21 cellular contexts compared by ENCODE assay signal in genomic region chr1:3461238-3461933, GRCh38. TPM values are rescaled to one million over a fixed set of nuclear protein-coding genes. Genes with fewer than 3 reads are reported as not detected.
DNase-seq lines count a peak whose midpoint lies in the region; ATAC-seq and TF ChIP-seq lines count a peak whose summit lies in the region.
"Had no signal": no experiment of that assay in that cellular context is flagged by ENCODE, and none has a peak within 500 bp of the region (broad histone marks: within the 10 kb centered on the region; RNA-seq: fewer than 3 reads in every experiment).

No MANE protein-coding gene starts in this region.

- TF ChIP-seq CTCF in PC-9 (conservative IDR thresholded peaks at IDR 0.05), result no peak
- no peak for TF ChIP-seq CTCF in colonic mucosa (IDR thresholded peaks at IDR 0.05)
- TF ChIP-seq CTCF in psoas muscle (IDR thresholded peaks at IDR 0.05), result no peak
- no peak for TF ChIP-seq CTCF in tibial artery (IDR thresholded peaks at IDR 0.05)

- peak overlapping the region; percentile 13 to 16 for H3K4ac ChIP-seq in mesenchymal stem cell (ENCODE audit: low read depth in 1 of 2, low read length in 2 of 2)

- H4K20me1 ChIP-seq in PC-9 (ENCODE audit: insufficient read depth), result peaks cover 13% of the 10 kb centered on the region; the same call in 1 of the 2 replicates

- no peak overlapping the region for H2BK5ac ChIP-seq in mesenchymal stem cell (ENCODE audit: low read depth, low read length, poor library complexity, severe bottlenecking)

- ATAC-seq in psoas muscle (no peak), GM18868 (IDR thresholded peaks at IDR 0.05; ENCODE audit: unreplicated experiment) (no peak), GM21360 (IDR thresholded peaks at IDR 0.05; ENCODE audit: unreplicated experiment) (no peak)
- ATAC-seq: naive thymus-derived CD4-positive, alpha-beta T cell had no signal

- H3K9me2 ChIP-seq in PC-9 (ENCODE audit: insufficient read depth), result no peaks in the 10 kb centered on the region

- H3K27ac ChIP-seq in PC-9 (no peak overlapping the region), colonic mucosa (peak overlapping the region; percentile 91), mesenchymal stem cell (ENCODE audit: low read length, poor library complexity, severe bottlenecking) (no peak overlapping the region), psoas muscle (no peak overlapping the region), tibial artery (no peak overlapping the region)

- no TSS peak for BruUV-seq in PC-9 (replicated peaks; lab: Mats Ljungman, UMichigan)

- H3K79me2 ChIP-seq in PC-9 (ENCODE audit: low read depth), result no peaks in the 10 kb centered on the region

- no peaks in the 10 kb centered on the region for H3K27me3 ChIP-seq in PC-9 (ENCODE audit: insufficient read depth, low read depth)
- no peaks in the 10 kb centered on the region for H3K27me3 ChIP-seq in colonic mucosa
- peaks cover 12 to 90% of the 10 kb centered on the region in 2 experiments for H3K27me3 ChIP-seq in mesenchymal stem cell (ENCODE audit: control insufficient read depth in 1 of 2, insufficient read depth in 1 of 2, low read length in 2 of 2)
- H3K27me3 ChIP-seq in psoas muscle (ENCODE audit: insufficient read depth in 3 of 3, low read length in 2 of 3), result no peaks in the 10 kb centered on the region
- peaks cover 0 to 10% of the 10 kb centered on the region in 2 donors for H3K27me3 ChIP-seq in tibial artery

- peaks cover 20% of the 10 kb centered on the region; the same call in 1 of the 2 replicates for H3F3A ChIP-seq in PC-9 (ENCODE audit: insufficient read depth, low read depth)

- H3K4me1 ChIP-seq in PC-9 (replicated peaks; ENCODE audit: insufficient read depth) (peaks cover 14% of the 10 kb centered on the region), colonic mucosa (peaks cover 29% of the 10 kb centered on the region), mesenchymal stem cell (ENCODE audit: control insufficient read depth, insufficient read depth, low read depth, low read length) (peaks cover 32% of the 10 kb centered on the region), psoas muscle (peaks cover 35% of the 10 kb centered on the region), tibial artery (peaks cover 0 to 26% (median 12%) of the 10 kb centered on the region in 4 donors)

- no peak overlapping the region for H3K23ac ChIP-seq in mesenchymal stem cell (ENCODE audit: low read length in 2 of 2)

- no peak overlapping the region for H4K8ac ChIP-seq in mesenchymal stem cell (ENCODE audit: low read length)

- intact Hi-C loops in PC-9 (cut with micrococcal nuclease; ENCODE audit: unreplicated experiment) (loop anchor here (2.0 to 5.0 kb wide), 2 partner anchors 21 to 81 kb away; no protein-coding TSS in a partner anchor), colonic mucosa (cut with DNase I) (no loop called here), psoas muscle (cut with DNase I) (no loop called here), tibial artery (cut with DNase I; ENCODE audit: low total_unique reads) (no loop called here)

- H2AK5ac ChIP-seq in mesenchymal stem cell (ENCODE audit: low read length, severe bottlenecking), result no peak overlapping the region

- whole genome bisulfite sequencing in mesenchymal stem cell, result 94% methylated on average over 30 of the region's 30 CpGs
- whole genome bisulfite sequencing in psoas muscle, 3 donors, result 93 to 95% (median 95%) methylated on average over 30 of the region's 30 CpGs

- peak overlapping the region; percentile 55 for H4K91ac ChIP-seq in mesenchymal stem cell (ENCODE audit: low read length)

- H3K9ac ChIP-seq in colonic mucosa (ENCODE audit: low read depth in 2 of 2, low read length in 2 of 2) (peak overlapping the region in 1 of 2 donors; percentile 91), mesenchymal stem cell (ENCODE audit: low read length) (no peak overlapping the region)

- H3K36me3 ChIP-seq in PC-9 (ENCODE audit: low read depth) (no peaks in the 10 kb centered on the region), colonic mucosa (no peaks in the 10 kb centered on the region), mesenchymal stem cell (ENCODE audit: control insufficient read depth in 1 of 2, insufficient read depth in 2 of 2, low read depth in 1 of 2, low read length in 2 of 2) (no peaks in the 10 kb centered on the region), psoas muscle (ENCODE audit: insufficient read depth in 1 of 2, low read depth in 1 of 2) (no peaks in the 10 kb centered on the region), tibial artery (no peaks in the 10 kb centered on the region)

- DNase-seq in PC-9, result no peak
- DNase-seq in colonic mucosa, result no peak
- no peak for DNase-seq in mesenchymal stem cell
- peak; percentile 5 to 42 for DNase-seq in psoas muscle
- DNase-seq in tibial artery, result no peak
- no peak for DNase-seq in amniotic stem cell (lab: John Stamatoyannopoulos, UW)
- DNase-seq: activated CD4-positive, alpha-beta memory T cell treated with anti-CD3 and anti-CD28 coated beads, Interleukin-2, amount 10 ng/mL, durations not matched to agents 7 days and 5 days; activated gamma-delta T cell treated with Interleukin-2 at 50 U/mL for 16 hours; activated T-cell treated with anti-CD3 and anti-CD28 coated beads for 4 hours; central memory CD4-positive, alpha-beta T cell; DMS 273 treated with DMSO at 0.1 percent for 48 hours; erythroblast; foreskin fibroblast; Karpas-422; MV-4-11; naive thymus-derived CD4-positive, alpha-beta T cell; NCI-H1694 treated with DMSO at 0.1 percent for 48 hours; stimulated activated CD4-positive, alpha-beta T cell treated with anti-CD3 and anti-CD28 coated beads, Interleukin-1b, Interleukin-23, amount 100 ng/mL, for 48 hours; T-helper 9 cell had no signal

- H3K14ac ChIP-seq in mesenchymal stem cell (ENCODE audit: low read length in 2 of 2), result peak overlapping the region in 1 of 2 experiments; percentile 7

- no peak overlapping the region for H2BK120ac ChIP-seq in mesenchymal stem cell (ENCODE audit: low read depth, low read length)

- H2AFZ ChIP-seq in PC-9, result no peak overlapping the region
- H2AFZ ChIP-seq in mesenchymal stem cell (ENCODE audit: low read depth, low read length), result no peak overlapping the region

- peak overlapping the region; percentile 16 to 28 for H3K18ac ChIP-seq in mesenchymal stem cell (ENCODE audit: low read depth in 1 of 2, low read length in 2 of 2)

- no peak overlapping the region for H3K4me3 ChIP-seq in PC-9
- H3K4me3 ChIP-seq in colonic mucosa, result no peak overlapping the region
- peak overlapping the region in 1 of 2 experiments; percentile 23 for H3K4me3 ChIP-seq in mesenchymal stem cell (ENCODE audit: insufficient read depth in 1 of 2, low read depth in 1 of 2, low read length in 2 of 2)
- no peak overlapping the region for H3K4me3 ChIP-seq in psoas muscle
- no peak overlapping the region for H3K4me3 ChIP-seq in tibial artery

- CTCF ChIA-PET in PC-9 (lab: Charles Lee), result no interaction called here

- POLR2A ChIA-PET in PC-9 (lab: Charles Lee; ENCODE audit: unreplicated experiment), result no interaction called here

- H3K79me1 ChIP-seq in mesenchymal stem cell (replicated peaks; ENCODE audit: low read length, poor library complexity, severe bottlenecking), result no peaks in the 10 kb centered on the region

- peak overlapping the region in 1 of 2 experiments; percentile 32 for H2BK12ac ChIP-seq in mesenchymal stem cell (ENCODE audit: low read length in 2 of 2)

- H3K4me2 ChIP-seq in PC-9 (0 out of 2 replicates have a peak overlapping the region, but pooled peaks have one; percentile 47), mesenchymal stem cell (ENCODE audit: low read length, poor library complexity, severe bottlenecking) (no peak overlapping the region)

- no peaks in the 10 kb centered on the region for H3K9me3 ChIP-seq in PC-9 (ENCODE audit: insufficient read depth, low read depth)
- no peaks in the 10 kb centered on the region for H3K9me3 ChIP-seq in colonic mucosa
- no peaks in the 10 kb centered on the region for H3K9me3 ChIP-seq in mesenchymal stem cell (ENCODE audit: control insufficient read depth, low read length)
- no peaks in the 10 kb centered on the region for H3K9me3 ChIP-seq in psoas muscle
- H3K9me3 ChIP-seq in tibial artery, result no peaks in the 10 kb centered on the region

- no peak overlapping the region for H2BK15ac ChIP-seq in mesenchymal stem cell (ENCODE audit: low read depth, poor library complexity, severe bottlenecking)

RNA-seq across cellular contexts. Expression of gene ARHGEF16, which starts 6.9 kb away (rescaled TPM):
- total RNA-seq in PC-9 (2021) (25.1 and 29.1 TPM in 2 replicates), colonic mucosa (10 to 100 TPM; 77.3 to 90.2 TPM), psoas muscle (under 1 TPM; 0.29 to 0.56 (median 0.49) TPM)
- 0.73 TPM for polyA plus RNA-seq in mesenchymal stem cell (2013, experiment 1 of 2)
- polyA plus RNA-seq in mesenchymal stem cell (2013, experiment 2 of 2), result 0.49 TPM
- polyA plus RNA-seq in psoas muscle, result under 1 TPM; 0.29 to 0.55 (median 0.52) TPM
- total RNA-seq: activated CD4-positive, alpha-beta memory T cell treated with anti-CD3 and anti-CD28 coated beads, Interleukin-2, amount 10 ng/mL, durations not matched to agents 7 days and 5 days had no signal
- polyA plus RNA-seq: naive thymus-derived CD4-positive, alpha-beta T cell had no signal

Comparison
In these comparisons a context has a peak if more than half of its experiments do, and no peak if none do; other contexts are left out.
1. DNase-seq: peak in psoas muscle (2 of 2); none in PC-9 (0 of 2), colonic mucosa (single experiment), mesenchymal stem cell (single experiment), tibial artery (0 of 2) and amniotic stem cell (single experiment).
2. RNA of gene ARHGEF16, which starts 6.9 kb away (total RNA-seq): 77.3 to 90.2 TPM in colonic mucosa and 25.1 to 29.1 TPM in PC-9; 0.29 to 0.56 TPM in psoas muscle; every median in the first group is over 10 times any median in the second.